ENCODE assay signal across 18 cellular contexts in genomic region chr1:22133928-22134324, GRCh38. TPM values are rescaled to one million over a fixed set of nuclear protein-coding genes. Genes with fewer than 3 reads are reported as not detected.
DNase-seq lines count a peak whose midpoint lies in the region; ATAC-seq and TF ChIP-seq lines count a peak whose summit lies in the region.
"Had no signal": no experiment of that assay in that cellular context is flagged by ENCODE, and none has a peak within 500 bp of the region (broad histone marks: within the 10 kb centered on the region; RNA-seq: fewer than 3 reads in every experiment).

No MANE protein-coding gene starts in this region.

- peak; percentile 48 for DNase-seq in NCI-H2227 (lab: John Stamatoyannopoulos, UW; ENCODE audit: unreplicated experiment)
- DNase-seq in NCI-H2227 treated with DMSO at 0.1 percent for 48 hours (lab: John Stamatoyannopoulos, UW), result no peak
- peak; percentile 42 for DNase-seq in iPS-NIHi11 (ENCODE audit: low spot score)
- DNase-seq in neural progenitor cell (ENCODE audit: low spot score), result peak; percentile 36
- DNase-seq in thyroid gland, result peak; percentile 50 to 67
- DNase-seq in GF-D8 (lab: John Stamatoyannopoulos, UW), result no peak
- no peak for DNase-seq in hippocampal formation (lab: John Stamatoyannopoulos, UW)
- DNase-seq: C1 segment of cervical spinal cord, IMR-90, Karpas-422, MG63, NCI-H1105, NCI-H1694, NCI-H446 treated with DMSO at 0.1 percent for 48 hours, NCI-H748 treated with DMSO at 0.1 percent for 48 hours, OCI-M1, RPMI8226 had no signal

- H3K4me3 ChIP-seq in neural progenitor cell (no peak overlapping the region), thyroid gland (replicated peaks in 1 of 3) (no peak overlapping the region)
- H3K4me3 ChIP-seq: MG63 had no signal

- no peak overlapping the region for H3K9ac ChIP-seq in neural progenitor cell

- TF ChIP-seq POLR2A in thyroid gland (IDR thresholded peaks at IDR 0.05), result no peak

- H3F3A ChIP-seq in neural progenitor cell (ENCODE audit: low read depth), result peaks cover 4% of the 10 kb centered on the region

- H3K79me2 ChIP-seq in neural progenitor cell (ENCODE audit: low read depth), result no peaks in the 10 kb centered on the region

- H3K36me3 ChIP-seq in neural progenitor cell (no peaks in the 10 kb centered on the region), thyroid gland (no peaks in the 10 kb centered on the region)
- H3K36me3 ChIP-seq: MG63 had no signal

- peaks cover 81% of the 10 kb centered on the region for H4K20me1 ChIP-seq in neural progenitor cell (ENCODE audit: low read depth)

- H3K4me1 Mint-ChIP-seq in neural progenitor cell, result peaks cover 59% of the 10 kb centered on the region

- no peaks in the 10 kb centered on the region for H3K9me3 Mint-ChIP-seq in neural progenitor cell

- H3K4me2 ChIP-seq in neural progenitor cell, result peak overlapping the region; percentile 60

- no peak overlapping the region for H3K27ac Mint-ChIP-seq in neural progenitor cell

- H2AFZ ChIP-seq in neural progenitor cell (replicated peaks), result no peak overlapping the region

- H3K27me3 ChIP-seq in neural progenitor cell (peaks cover 63% of the 10 kb centered on the region), thyroid gland (no peaks in the 10 kb centered on the region)
- H3K27me3 ChIP-seq: MG63 had no signal

- intact Hi-C loops in thyroid gland (cut with DNase I), result loop anchor here (2.0 to 10.0 kb wide), 2 partner anchors 283 to 511 kb away; partner anchors contain the start of gene C1QC

- peaks cover 27% of the 10 kb centered on the region for H3K36me3 Mint-ChIP-seq in neural progenitor cell

- H3K9me3 ChIP-seq in neural progenitor cell (ENCODE audit: low read depth) (no peaks in the 10 kb centered on the region), thyroid gland (no peaks in the 10 kb centered on the region)
- H3K9me3 ChIP-seq: MG63 had no signal

- H3K27me3 Mint-ChIP-seq in neural progenitor cell (ENCODE audit: insufficient read depth, low read depth), result peaks cover 11% of the 10 kb centered on the region

- H3K27ac ChIP-seq in neural progenitor cell, result no peak overlapping the region
- peak overlapping the region in 2 of 3 donors; percentile 47 to 68 for H3K27ac ChIP-seq in thyroid gland

- H3K4me3 Mint-ChIP-seq in neural progenitor cell, result no peak overlapping the region

- 3 to 12% methylated on average over 15 of the region's 15 CpGs for WGBS in thyroid gland, 2 donors

- H3K4me1 ChIP-seq in neural progenitor cell, result peaks cover 9% of the 10 kb centered on the region
- peaks cover 23 to 27% of the 10 kb centered on the region in 2 donors for H3K4me1 ChIP-seq in thyroid gland

- TF ChIP-seq CTCF in neural progenitor cell (IDR thresholded peaks at IDR 0.05), result no peak
- no peak for TF ChIP-seq CTCF in thyroid gland (IDR thresholded peaks at IDR 0.05)

- ATAC-seq in HG02981 (IDR thresholded peaks at IDR 0.05; ENCODE audit: unreplicated experiment), result no peak

RNA-seq across cellular contexts. Expression of gene WNT4, which starts 9.0 kb away (rescaled TPM):
- total RNA-seq in neural progenitor cell (ENCODE audit: low replicate concordance) (0.03 TPM in 1 of 2 replicates, not detected in the other), thyroid gland (1 to 10 TPM in 1 of 4 donors, under 1 TPM in 3; 0.29 to 3.0 (median 0.43) TPM)
- total RNA-seq: IMR-90 had no signal

Comparison
In these comparisons a context has a peak if more than half of its experiments do, and no peak if none do; other contexts are left out.
1. DNase-seq: peak in NCI-H2227 (single experiment), iPS-NIHi11 (single experiment), neural progenitor cell (single experiment) and thyroid gland (2 of 2); none in NCI-H2227 treated with DMSO at 0.1 percent for 48 hours (single experiment), GF-D8 (single experiment) and hippocampal formation (0 of 2).